Comparison of ENCODE assay signal across 1 cellular context in genomic region chr20:324177-325042, GRCh38.
TF ChIP-seq lines count a peak whose summit lies in the region.

No MANE protein-coding gene starts in this region.

TF ChIP-seq in HepG2, 621 proteins besides CTCF, POLR2A, EP300 and RAD21 (continued from another document and continues in another):
- TF ChIP-seq GMEB2 (CRISPR knock-in tag; IDR thresholded peaks at IDR 0.05; ENCODE audit: low read depth) (peak; percentile 70; the same call in 1 of the 2 replicates), TCF7 (IDR thresholded peaks at IDR 0.05; ENCODE audit: low read depth) (no peak), REPIN1 (CRISPR knock-in tag; IDR thresholded peaks at IDR 0.05; ENCODE audit: borderline replicate concordance, low read depth) (peak; percentile 96; the same call in 1 of the 2 replicates), GPBP1L1 (CRISPR knock-in tag; IDR thresholded peaks at IDR 0.05) (no peak), NR2F6 (IDR thresholded peaks at IDR 0.05) (no peak), NR2F6 (CRISPR knock-in tag; IDR thresholded peaks at IDR 0.05) (peak; percentile 79), TOPORS (CRISPR knock-in tag; IDR thresholded peaks at IDR 0.05) (peak; percentile 87), ZFP91 (CRISPR knock-in tag; IDR thresholded peaks at IDR 0.05; ENCODE audit: borderline replicate concordance) (peak; percentile 98), ZNF589 (CRISPR knock-in tag; conservative IDR thresholded peaks at IDR 0.05) (peak; percentile 99), ZBTB42 (CRISPR knock-in tag; IDR thresholded peaks at IDR 0.05) (peak; percentile 92), ZFX (CRISPR knock-in tag; IDR thresholded peaks at IDR 0.05; ENCODE audit: low read depth) (peak; percentile 95), THRA (CRISPR knock-in tag; IDR thresholded peaks at IDR 0.05; ENCODE audit: borderline replicate concordance) (peak; percentile 85), ARID4A (CRISPR knock-in tag; IDR thresholded peaks at IDR 0.05; ENCODE audit: borderline replicate concordance) (peak; percentile 99), HOMEZ (CRISPR knock-in tag; IDR thresholded peaks at IDR 0.05; ENCODE audit: low read depth) (peak; percentile 77; the same call in 1 of the 2 replicates), ZKSCAN1 (IDR thresholded peaks at IDR 0.05; ENCODE audit: low read length) (0 out of 2 replicates have a peak, but pooled peaks have one; percentile 34), ZBTB2 (CRISPR knock-in tag; IDR thresholded peaks at IDR 0.05; ENCODE audit: low read depth) (peak; percentile 96), TSC22D2 (CRISPR knock-in tag; IDR thresholded peaks at IDR 0.05; ENCODE audit: borderline replicate concordance) (peak; percentile 96), POLR2AphosphoS5 (IDR thresholded peaks at IDR 0.05; ENCODE audit: low read depth, low read length) (peak; percentile 78), ZNF550 (CRISPR knock-in tag; IDR thresholded peaks at IDR 0.05; ENCODE audit: borderline replicate concordance) (peak; percentile 97), CENPBD1 (CRISPR knock-in tag; IDR thresholded peaks at IDR 0.05; ENCODE audit: borderline replicate concordance, low read depth) (0 out of 2 replicates have a peak, but pooled peaks have one; percentile 33), THAP7 (CRISPR knock-in tag; IDR thresholded peaks at IDR 0.05) (peak; percentile 80; the same call in 1 of the 2 replicates), ZSCAN9 (CRISPR knock-in tag; IDR thresholded peaks at IDR 0.05; ENCODE audit: borderline replicate concordance) (peak; percentile 75; the same call in 1 of the 2 replicates), CCAR2 (optimal IDR thresholded peaks at IDR 0.05; ENCODE audit: low read depth, low read length) (peak; percentile 68), ZNF362 (CRISPR knock-in tag; IDR thresholded peaks at IDR 0.05; ENCODE audit: borderline replicate concordance) (peak; percentile 83), PHF5A (CRISPR knock-in tag; IDR thresholded peaks at IDR 0.05; ENCODE audit: low read depth, unreplicated experiment) (peak; percentile 91), ZBTB8A (CRISPR knock-in tag; IDR thresholded peaks at IDR 0.05; ENCODE audit: borderline replicate concordance, low read depth) (peak; percentile 99), FOSL1 (CRISPR knock-in tag; IDR thresholded peaks at IDR 0.05; ENCODE audit: borderline replicate concordance) (no peak), PLSCR1 (CRISPR knock-in tag; IDR thresholded peaks at IDR 0.05; ENCODE audit: borderline replicate concordance) (peak; percentile 27; the same call in 1 of the 2 replicates), ZNF460 (CRISPR knock-in tag; IDR thresholded peaks at IDR 0.05; ENCODE audit: borderline replicate concordance) (no peak; the same call in 1 of the 2 replicates), IRF1 (CRISPR knock-in tag; IDR thresholded peaks at IDR 0.05; ENCODE audit: low read depth) (peak; percentile 93), ZBTB14 (CRISPR knock-in tag; IDR thresholded peaks at IDR 0.05) (peak; percentile 99), SMARCE1 (IDR thresholded peaks at IDR 0.05; ENCODE audit: borderline replicate concordance) (no peak), ZBTB3 (CRISPR knock-in tag; IDR thresholded peaks at IDR 0.05; ENCODE audit: borderline replicate concordance, low read depth) (no peak; the same call in 1 of the 2 replicates), ZFAT (CRISPR knock-in tag; conservative IDR thresholded peaks at IDR 0.05) (peak; percentile 66; the same call in 1 of the 2 replicates), ZNF446 (CRISPR knock-in tag; IDR thresholded peaks at IDR 0.05) (peak; percentile 84; the same call in 1 of the 2 replicates), ZNF207 (IDR thresholded peaks at IDR 0.05; ENCODE audit: borderline replicate concordance) (no peak), ZNF605 (CRISPR knock-in tag; IDR thresholded peaks at IDR 0.05) (peak; percentile 98)
